1 cellular context compared by ENCODE assay signal in the genomic region with DNA sequence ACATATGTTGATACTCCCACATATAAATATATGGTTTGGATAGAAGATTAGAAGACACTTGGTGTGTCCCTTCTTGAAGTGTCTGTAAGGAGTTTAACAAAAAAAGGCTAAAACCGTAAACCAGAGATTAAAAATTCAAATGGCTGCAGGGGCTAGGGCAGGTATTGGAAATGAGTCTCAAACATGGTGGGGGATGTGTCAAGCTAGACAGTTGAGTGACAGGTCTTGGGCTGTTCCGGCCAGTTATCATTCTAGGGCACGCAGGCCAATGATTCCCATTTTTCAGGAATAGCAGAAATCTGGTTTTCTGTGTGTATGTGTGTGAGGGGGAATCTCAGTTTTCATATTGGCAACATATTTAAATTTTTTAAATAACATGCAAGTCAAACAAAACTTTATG.
TF ChIP-seq lines count a peak whose summit lies in the region.

No MANE protein-coding gene starts in this region.

TF ChIP-seq in K562, 482 proteins besides CTCF, POLR2A, EP300 and RAD21 (continued from another document and continues in another):
- no peak for TF ChIP-seq PCBP1 (IDR thresholded peaks at IDR 0.05; ENCODE audit: low read depth, low read length, poor library complexity, severe bottlenecking)
- TF ChIP-seq, protein P1, sequence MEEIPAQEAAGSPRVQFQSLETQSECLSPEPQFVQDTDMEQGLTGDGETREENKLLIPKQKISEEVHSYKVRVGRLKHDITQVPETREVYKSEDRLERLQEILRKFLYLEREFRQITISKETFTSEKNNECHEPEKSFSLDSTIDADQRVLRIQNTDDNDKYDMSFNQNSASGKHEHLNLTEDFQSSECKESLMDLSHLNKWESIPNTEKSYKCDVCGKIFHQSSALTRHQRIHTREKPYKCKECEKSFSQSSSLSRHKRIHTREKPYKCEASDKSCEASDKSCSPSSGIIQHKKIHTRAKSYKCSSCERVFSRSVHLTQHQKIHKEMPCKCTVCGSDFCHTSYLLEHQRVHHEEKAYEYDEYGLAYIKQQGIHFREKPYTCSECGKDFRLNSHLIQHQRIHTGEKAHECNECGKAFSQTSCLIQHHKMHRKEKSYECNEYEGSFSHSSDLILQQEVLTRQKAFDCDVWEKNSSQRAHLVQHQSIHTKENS (CRISPR knock-in tag; IDR thresholded peaks at IDR 0.05), result no peak
- TF ChIP-seq, protein P2, sequence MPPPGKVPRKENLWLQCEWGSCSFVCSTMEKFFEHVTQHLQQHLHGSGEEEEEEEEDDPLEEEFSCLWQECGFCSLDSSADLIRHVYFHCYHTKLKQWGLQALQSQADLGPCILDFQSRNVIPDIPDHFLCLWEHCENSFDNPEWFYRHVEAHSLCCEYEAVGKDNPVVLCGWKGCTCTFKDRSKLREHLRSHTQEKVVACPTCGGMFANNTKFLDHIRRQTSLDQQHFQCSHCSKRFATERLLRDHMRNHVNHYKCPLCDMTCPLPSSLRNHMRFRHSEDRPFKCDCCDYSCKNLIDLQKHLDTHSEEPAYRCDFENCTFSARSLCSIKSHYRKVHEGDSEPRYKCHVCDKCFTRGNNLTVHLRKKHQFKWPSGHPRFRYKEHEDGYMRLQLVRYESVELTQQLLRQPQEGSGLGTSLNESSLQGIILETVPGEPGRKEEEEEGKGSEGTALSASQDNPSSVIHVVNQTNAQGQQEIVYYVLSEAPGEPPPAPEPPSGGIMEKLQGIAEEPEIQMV (tag; conservative IDR thresholded peaks at IDR 0.05; ENCODE audit: low read depth), result 0 out of 2 replicates have a peak, but pooled peaks have one; percentile 42
- TF ChIP-seq CBX1 (IDR thresholded peaks at IDR 0.05; ENCODE audit: low read depth), result no peak
- no peak for TF ChIP-seq CBX3 (IDR thresholded peaks at IDR 0.05; ENCODE audit: borderline replicate concordance in 1 of 2, low read length in 2 of 2)
- no peak for TF ChIP-seq BCOR (IDR thresholded peaks at IDR 0.05)
- TF ChIP-seq HMGN3 (IDR thresholded peaks at IDR 0.05; ENCODE audit: borderline replicate concordance, extremely low read depth, insufficient read length, low read depth, low read length), result no peak
- TF ChIP-seq CXXC5 (CRISPR knock-in tag; IDR thresholded peaks at IDR 0.05), result peak; percentile 42
- no peak for TF ChIP-seq KAT8 (IDR thresholded peaks at IDR 0.05; ENCODE audit: low read depth)
- TF ChIP-seq ZNF197 (CRISPR knock-in tag; IDR thresholded peaks at IDR 0.05; ENCODE audit: low read depth), result no peak
- TF ChIP-seq ZNF282 (CRISPR knock-in tag; IDR thresholded peaks at IDR 0.05), result no peak
- TF ChIP-seq, protein P3, sequence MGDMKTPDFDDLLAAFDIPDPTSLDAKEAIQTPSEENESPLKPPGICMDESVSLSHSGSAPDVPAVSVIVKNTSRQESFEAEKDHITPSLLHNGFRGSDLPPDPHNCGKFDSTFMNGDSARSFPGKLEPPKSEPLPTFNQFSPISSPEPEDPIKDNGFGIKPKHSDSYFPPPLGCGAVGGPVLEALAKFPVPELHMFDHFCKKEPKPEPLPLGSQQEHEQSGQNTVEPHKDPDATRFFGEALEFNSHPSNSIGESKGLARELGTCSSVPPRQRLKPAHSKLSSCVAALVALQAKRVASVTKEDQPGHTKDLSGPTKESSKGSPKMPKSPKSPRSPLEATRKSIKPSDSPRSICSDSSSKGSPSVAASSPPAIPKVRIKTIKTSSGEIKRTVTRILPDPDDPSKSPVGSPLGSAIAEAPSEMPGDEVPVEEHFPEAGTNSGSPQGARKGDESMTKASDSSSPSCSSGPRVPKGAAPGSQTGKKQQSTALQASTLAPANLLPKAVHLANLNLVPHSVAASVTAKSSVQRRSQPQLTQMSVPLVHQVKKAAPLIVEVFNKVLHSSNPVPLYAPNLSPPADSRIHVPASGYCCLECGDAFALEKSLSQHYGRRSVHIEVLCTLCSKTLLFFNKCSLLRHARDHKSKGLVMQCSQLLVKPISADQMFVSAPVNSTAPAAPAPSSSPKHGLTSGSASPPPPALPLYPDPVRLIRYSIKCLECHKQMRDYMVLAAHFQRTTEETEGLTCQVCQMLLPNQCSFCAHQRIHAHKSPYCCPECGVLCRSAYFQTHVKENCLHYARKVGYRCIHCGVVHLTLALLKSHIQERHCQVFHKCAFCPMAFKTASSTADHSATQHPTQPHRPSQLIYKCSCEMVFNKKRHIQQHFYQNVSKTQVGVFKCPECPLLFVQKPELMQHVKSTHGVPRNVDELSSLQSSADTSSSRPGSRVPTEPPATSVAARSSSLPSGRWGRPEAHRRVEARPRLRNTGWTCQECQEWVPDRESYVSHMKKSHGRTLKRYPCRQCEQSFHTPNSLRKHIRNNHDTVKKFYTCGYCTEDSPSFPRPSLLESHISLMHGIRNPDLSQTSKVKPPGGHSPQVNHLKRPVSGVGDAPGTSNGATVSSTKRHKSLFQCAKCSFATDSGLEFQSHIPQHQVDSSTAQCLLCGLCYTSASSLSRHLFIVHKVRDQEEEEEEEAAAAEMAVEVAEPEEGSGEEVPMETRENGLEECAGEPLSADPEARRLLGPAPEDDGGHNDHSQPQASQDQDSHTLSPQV (IDR thresholded peaks at IDR 0.05), result peak; percentile 90
- TF ChIP-seq, protein P4, sequence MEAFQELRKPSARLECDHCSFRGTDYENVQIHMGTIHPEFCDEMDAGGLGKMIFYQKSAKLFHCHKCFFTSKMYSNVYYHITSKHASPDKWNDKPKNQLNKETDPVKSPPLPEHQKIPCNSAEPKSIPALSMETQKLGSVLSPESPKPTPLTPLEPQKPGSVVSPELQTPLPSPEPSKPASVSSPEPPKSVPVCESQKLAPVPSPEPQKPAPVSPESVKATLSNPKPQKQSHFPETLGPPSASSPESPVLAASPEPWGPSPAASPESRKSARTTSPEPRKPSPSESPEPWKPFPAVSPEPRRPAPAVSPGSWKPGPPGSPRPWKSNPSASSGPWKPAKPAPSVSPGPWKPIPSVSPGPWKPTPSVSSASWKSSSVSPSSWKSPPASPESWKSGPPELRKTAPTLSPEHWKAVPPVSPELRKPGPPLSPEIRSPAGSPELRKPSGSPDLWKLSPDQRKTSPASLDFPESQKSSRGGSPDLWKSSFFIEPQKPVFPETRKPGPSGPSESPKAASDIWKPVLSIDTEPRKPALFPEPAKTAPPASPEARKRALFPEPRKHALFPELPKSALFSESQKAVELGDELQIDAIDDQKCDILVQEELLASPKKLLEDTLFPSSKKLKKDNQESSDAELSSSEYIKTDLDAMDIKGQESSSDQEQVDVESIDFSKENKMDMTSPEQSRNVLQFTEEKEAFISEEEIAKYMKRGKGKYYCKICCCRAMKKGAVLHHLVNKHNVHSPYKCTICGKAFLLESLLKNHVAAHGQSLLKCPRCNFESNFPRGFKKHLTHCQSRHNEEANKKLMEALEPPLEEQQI (IDR thresholded peaks at IDR 0.05), result no peak
- TF ChIP-seq ZNF143 (CRISPR knock-in tag; IDR thresholded peaks at IDR 0.05), result no peak
- no peak for TF ChIP-seq RBM25 (IDR thresholded peaks at IDR 0.05; ENCODE audit: low read depth, low read length, severe bottlenecking)
- no peak for TF ChIP-seq ZNF830 (CRISPR knock-in tag; IDR thresholded peaks at IDR 0.05)
- TF ChIP-seq, protein P5, sequence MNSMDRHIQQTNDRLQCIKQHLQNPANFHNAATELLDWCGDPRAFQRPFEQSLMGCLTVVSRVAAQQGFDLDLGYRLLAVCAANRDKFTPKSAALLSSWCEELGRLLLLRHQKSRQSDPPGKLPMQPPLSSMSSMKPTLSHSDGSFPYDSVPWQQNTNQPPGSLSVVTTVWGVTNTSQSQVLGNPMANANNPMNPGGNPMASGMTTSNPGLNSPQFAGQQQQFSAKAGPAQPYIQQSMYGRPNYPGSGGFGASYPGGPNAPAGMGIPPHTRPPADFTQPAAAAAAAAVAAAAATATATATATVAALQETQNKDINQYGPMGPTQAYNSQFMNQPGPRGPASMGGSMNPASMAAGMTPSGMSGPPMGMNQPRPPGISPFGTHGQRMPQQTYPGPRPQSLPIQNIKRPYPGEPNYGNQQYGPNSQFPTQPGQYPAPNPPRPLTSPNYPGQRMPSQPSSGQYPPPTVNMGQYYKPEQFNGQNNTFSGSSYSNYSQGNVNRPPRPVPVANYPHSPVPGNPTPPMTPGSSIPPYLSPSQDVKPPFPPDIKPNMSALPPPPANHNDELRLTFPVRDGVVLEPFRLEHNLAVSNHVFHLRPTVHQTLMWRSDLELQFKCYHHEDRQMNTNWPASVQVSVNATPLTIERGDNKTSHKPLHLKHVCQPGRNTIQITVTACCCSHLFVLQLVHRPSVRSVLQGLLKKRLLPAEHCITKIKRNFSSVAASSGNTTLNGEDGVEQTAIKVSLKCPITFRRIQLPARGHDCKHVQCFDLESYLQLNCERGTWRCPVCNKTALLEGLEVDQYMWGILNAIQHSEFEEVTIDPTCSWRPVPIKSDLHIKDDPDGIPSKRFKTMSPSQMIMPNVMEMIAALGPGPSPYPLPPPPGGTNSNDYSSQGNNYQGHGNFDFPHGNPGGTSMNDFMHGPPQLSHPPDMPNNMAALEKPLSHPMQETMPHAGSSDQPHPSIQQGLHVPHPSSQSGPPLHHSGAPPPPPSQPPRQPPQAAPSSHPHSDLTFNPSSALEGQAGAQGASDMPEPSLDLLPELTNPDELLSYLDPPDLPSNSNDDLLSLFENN (IDR thresholded peaks at IDR 0.05; ENCODE audit: low read depth in 2 of 2, low read length in 2 of 2), result no peak
- TF ChIP-seq, protein P6, sequence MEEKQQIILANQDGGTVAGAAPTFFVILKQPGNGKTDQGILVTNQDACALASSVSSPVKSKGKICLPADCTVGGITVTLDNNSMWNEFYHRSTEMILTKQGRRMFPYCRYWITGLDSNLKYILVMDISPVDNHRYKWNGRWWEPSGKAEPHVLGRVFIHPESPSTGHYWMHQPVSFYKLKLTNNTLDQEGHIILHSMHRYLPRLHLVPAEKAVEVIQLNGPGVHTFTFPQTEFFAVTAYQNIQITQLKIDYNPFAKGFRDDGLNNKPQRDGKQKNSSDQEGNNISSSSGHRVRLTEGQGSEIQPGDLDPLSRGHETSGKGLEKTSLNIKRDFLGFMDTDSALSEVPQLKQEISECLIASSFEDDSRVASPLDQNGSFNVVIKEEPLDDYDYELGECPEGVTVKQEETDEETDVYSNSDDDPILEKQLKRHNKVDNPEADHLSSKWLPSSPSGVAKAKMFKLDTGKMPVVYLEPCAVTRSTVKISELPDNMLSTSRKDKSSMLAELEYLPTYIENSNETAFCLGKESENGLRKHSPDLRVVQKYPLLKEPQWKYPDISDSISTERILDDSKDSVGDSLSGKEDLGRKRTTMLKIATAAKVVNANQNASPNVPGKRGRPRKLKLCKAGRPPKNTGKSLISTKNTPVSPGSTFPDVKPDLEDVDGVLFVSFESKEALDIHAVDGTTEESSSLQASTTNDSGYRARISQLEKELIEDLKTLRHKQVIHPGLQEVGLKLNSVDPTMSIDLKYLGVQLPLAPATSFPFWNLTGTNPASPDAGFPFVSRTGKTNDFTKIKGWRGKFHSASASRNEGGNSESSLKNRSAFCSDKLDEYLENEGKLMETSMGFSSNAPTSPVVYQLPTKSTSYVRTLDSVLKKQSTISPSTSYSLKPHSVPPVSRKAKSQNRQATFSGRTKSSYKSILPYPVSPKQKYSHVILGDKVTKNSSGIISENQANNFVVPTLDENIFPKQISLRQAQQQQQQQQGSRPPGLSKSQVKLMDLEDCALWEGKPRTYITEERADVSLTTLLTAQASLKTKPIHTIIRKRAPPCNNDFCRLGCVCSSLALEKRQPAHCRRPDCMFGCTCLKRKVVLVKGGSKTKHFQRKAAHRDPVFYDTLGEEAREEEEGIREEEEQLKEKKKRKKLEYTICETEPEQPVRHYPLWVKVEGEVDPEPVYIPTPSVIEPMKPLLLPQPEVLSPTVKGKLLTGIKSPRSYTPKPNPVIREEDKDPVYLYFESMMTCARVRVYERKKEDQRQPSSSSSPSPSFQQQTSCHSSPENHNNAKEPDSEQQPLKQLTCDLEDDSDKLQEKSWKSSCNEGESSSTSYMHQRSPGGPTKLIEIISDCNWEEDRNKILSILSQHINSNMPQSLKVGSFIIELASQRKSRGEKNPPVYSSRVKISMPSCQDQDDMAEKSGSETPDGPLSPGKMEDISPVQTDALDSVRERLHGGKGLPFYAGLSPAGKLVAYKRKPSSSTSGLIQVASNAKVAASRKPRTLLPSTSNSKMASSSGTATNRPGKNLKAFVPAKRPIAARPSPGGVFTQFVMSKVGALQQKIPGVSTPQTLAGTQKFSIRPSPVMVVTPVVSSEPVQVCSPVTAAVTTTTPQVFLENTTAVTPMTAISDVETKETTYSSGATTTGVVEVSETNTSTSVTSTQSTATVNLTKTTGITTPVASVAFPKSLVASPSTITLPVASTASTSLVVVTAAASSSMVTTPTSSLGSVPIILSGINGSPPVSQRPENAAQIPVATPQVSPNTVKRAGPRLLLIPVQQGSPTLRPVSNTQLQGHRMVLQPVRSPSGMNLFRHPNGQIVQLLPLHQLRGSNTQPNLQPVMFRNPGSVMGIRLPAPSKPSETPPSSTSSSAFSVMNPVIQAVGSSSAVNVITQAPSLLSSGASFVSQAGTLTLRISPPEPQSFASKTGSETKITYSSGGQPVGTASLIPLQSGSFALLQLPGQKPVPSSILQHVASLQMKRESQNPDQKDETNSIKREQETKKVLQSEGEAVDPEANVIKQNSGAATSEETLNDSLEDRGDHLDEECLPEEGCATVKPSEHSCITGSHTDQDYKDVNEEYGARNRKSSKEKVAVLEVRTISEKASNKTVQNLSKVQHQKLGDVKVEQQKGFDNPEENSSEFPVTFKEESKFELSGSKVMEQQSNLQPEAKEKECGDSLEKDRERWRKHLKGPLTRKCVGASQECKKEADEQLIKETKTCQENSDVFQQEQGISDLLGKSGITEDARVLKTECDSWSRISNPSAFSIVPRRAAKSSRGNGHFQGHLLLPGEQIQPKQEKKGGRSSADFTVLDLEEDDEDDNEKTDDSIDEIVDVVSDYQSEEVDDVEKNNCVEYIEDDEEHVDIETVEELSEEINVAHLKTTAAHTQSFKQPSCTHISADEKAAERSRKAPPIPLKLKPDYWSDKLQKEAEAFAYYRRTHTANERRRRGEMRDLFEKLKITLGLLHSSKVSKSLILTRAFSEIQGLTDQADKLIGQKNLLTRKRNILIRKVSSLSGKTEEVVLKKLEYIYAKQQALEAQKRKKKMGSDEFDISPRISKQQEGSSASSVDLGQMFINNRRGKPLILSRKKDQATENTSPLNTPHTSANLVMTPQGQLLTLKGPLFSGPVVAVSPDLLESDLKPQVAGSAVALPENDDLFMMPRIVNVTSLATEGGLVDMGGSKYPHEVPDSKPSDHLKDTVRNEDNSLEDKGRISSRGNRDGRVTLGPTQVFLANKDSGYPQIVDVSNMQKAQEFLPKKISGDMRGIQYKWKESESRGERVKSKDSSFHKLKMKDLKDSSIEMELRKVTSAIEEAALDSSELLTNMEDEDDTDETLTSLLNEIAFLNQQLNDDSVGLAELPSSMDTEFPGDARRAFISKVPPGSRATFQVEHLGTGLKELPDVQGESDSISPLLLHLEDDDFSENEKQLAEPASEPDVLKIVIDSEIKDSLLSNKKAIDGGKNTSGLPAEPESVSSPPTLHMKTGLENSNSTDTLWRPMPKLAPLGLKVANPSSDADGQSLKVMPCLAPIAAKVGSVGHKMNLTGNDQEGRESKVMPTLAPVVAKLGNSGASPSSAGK (IDR thresholded peaks at IDR 0.05), result no peak
- TF ChIP-seq, protein P7, sequence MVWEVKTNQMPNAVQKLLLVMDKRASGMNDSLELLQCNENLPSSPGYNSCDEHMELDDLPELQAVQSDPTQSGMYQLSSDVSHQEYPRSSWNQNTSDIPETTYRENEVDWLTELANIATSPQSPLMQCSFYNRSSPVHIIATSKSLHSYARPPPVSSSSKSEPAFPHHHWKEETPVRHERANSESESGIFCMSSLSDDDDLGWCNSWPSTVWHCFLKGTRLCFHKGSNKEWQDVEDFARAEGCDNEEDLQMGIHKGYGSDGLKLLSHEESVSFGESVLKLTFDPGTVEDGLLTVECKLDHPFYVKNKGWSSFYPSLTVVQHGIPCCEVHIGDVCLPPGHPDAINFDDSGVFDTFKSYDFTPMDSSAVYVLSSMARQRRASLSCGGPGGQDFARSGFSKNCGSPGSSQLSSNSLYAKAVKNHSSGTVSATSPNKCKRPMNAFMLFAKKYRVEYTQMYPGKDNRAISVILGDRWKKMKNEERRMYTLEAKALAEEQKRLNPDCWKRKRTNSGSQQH (CRISPR knock-in tag; IDR thresholded peaks at IDR 0.05), result no peak
- TF ChIP-seq HCFC1 (IDR thresholded peaks at IDR 0.05; ENCODE audit: low read depth, low read length), result no peak
- no peak for TF ChIP-seq FOXJ2 (tag; IDR thresholded peaks at IDR 0.05)
- TF ChIP-seq XRCC4 (IDR thresholded peaks at IDR 0.05; ENCODE audit: extremely low read depth, insufficient read depth, insufficient read length), result no peak
- peak; percentile 90 for TF ChIP-seq ZNF311 (CRISPR knock-in tag; IDR thresholded peaks at IDR 0.05)
- no peak for TF ChIP-seq SMARCC2 (IDR thresholded peaks at IDR 0.05; ENCODE audit: low read depth)
- TF ChIP-seq XRCC5 (IDR thresholded peaks at IDR 0.05; ENCODE audit: low read depth, low read length), result no peak
